Comparison of ENCODE assay signal across 12 cellular contexts in the genomic region with DNA sequence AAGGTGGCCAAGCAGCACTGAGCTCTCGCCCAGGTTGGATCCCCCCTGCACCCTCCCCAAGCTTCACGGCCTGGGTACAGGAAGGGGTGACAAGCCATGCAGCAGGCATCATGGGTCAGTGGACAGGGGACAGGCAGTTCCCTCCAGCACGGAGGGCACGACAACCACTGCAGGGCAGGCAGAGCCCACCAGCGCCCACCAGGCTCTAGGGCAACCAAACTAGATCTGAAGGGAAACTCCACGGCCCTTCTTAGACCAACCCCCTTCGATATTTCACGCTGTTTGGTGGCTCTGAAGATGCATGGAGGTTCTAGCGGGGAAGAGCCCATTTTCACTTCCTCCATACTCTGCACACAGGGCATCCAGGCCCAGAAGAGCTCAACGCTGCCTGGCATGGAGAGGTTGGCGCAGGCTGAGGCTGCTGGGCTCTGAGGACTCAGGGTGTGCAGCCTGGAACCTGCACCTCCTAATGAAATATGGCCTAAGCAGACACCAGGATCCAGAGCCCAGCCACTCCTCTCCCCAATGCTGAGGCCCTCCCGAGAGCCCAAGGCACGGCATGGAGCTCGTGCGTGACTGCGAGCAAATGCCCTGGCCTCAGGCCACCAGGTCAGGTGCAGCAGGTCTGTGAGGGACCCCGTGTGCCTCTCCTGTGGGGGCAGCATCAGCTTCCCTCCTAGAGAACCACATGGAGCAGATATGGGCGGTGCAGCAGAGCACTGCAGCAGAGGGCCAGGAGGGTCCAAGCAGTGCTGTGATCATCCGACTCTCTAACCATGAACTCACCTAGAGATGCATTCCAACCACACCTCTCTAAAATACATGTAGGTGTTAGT. TPM values are rescaled to one million over a fixed set of nuclear protein-coding genes. Genes with fewer than 3 reads are reported as not detected.
A peak's percentile ranks its signal among the peaks of the same experiment; 100 is the strongest.
DNase-seq lines count a peak whose midpoint lies in the region; ATAC-seq and TF ChIP-seq lines count a peak whose summit lies in the region.
"Had no signal": no experiment of that assay in that cellular context is flagged by ENCODE, and none has a peak within 500 bp of the region (broad histone marks: within the 10 kb centered on the region; RNA-seq: fewer than 3 reads in every experiment).

No MANE protein-coding gene starts in this region.

- ATAC-seq in GM19025 (IDR thresholded peaks at IDR 0.05; ENCODE audit: low read depth, unreplicated experiment): peak; percentile 29
- peak; percentile 38 for ATAC-seq in HG03196 (IDR thresholded peaks at IDR 0.05; ENCODE audit: unreplicated experiment)
- ATAC-seq in esophagus mucosa: peak; percentile 40

- intact Hi-C loops in colonic mucosa (cut with DNase I): no loop called here

- H3K4me1 ChIP-seq in colonic mucosa: no peaks in the 10 kb centered on the region

- H3K27ac ChIP-seq in colonic mucosa: no peak overlapping the region
- no peak overlapping the region for H3K27ac ChIP-seq in RWPE1

- no peak overlapping the region for H3K9ac ChIP-seq in colonic mucosa (ENCODE audit: low read depth in 2 of 2, low read length in 2 of 2)

- H3K4me3 ChIP-seq in GM08714 (ENCODE audit: low read length) (peak overlapping the region; percentile 2; the same call in 1 of the 2 replicates), colonic mucosa (no peak overlapping the region)

- H3K9me3 ChIP-seq in colonic mucosa: no peaks in the 10 kb centered on the region

- no peak for TF ChIP-seq CTCF in colonic mucosa (IDR thresholded peaks at IDR 0.05)
- no peak for TF ChIP-seq CTCF in RWPE1 (conservative IDR thresholded peaks at IDR 0.05; ENCODE audit: low read depth)

- DNase-seq in colonic mucosa (no peak), UCSD-AML1 (lab: John Stamatoyannopoulos, UW; ENCODE audit: unreplicated experiment) (no peak), NCI-H187 treated with DMSO at 0.1 percent for 48 hours (lab: John Stamatoyannopoulos, UW) (no peak), RWPE1 (ENCODE audit: low spot score) (no peak)
- DNase-seq: Calu3, erythroblast, NCI-H345, retina had no signal

- POLR2A ChIA-PET in RWPE1 (lab: Yijun Ruan, JAX; ENCODE audit: low non-redundant PET): no interaction called here

- no peaks in the 10 kb centered on the region for H3K27me3 ChIP-seq in colonic mucosa

- CTCF ChIA-PET in RWPE1 (lab: Yijun Ruan, JAX): interaction anchor here (0.7 kb wide), 1 partner anchor 105 kb away, joined by 3 read pairs; no protein-coding TSS in a partner anchor

- H3K36me3 ChIP-seq in colonic mucosa: no peaks in the 10 kb centered on the region

RNA-seq across cellular contexts. Expression of gene MTERF4, which starts 8.7 kb away (rescaled TPM):
- total RNA-seq in esophagus mucosa (23.7 TPM), colonic mucosa (10 to 100 TPM; 20.2 to 25.5 TPM)

RNA-seq across cellular contexts. Expression of gene PASK, which starts 38.4 kb away (rescaled TPM):
- total RNA-seq in esophagus mucosa (12.2 TPM), colonic mucosa (10 to 100 TPM in 1 of 2 donors, 1 to 10 TPM in 1; 5.6 to 39.2 TPM)

RNA-seq across cellular contexts. Expression of gene PPP1R7, which starts 39.4 kb away (rescaled TPM):
- total RNA-seq in esophagus mucosa (74.7 TPM), colonic mucosa (10 to 100 TPM; 74.7 to 77.8 TPM)
